1 cellular context compared by ENCODE assay signal in the genomic region with DNA sequence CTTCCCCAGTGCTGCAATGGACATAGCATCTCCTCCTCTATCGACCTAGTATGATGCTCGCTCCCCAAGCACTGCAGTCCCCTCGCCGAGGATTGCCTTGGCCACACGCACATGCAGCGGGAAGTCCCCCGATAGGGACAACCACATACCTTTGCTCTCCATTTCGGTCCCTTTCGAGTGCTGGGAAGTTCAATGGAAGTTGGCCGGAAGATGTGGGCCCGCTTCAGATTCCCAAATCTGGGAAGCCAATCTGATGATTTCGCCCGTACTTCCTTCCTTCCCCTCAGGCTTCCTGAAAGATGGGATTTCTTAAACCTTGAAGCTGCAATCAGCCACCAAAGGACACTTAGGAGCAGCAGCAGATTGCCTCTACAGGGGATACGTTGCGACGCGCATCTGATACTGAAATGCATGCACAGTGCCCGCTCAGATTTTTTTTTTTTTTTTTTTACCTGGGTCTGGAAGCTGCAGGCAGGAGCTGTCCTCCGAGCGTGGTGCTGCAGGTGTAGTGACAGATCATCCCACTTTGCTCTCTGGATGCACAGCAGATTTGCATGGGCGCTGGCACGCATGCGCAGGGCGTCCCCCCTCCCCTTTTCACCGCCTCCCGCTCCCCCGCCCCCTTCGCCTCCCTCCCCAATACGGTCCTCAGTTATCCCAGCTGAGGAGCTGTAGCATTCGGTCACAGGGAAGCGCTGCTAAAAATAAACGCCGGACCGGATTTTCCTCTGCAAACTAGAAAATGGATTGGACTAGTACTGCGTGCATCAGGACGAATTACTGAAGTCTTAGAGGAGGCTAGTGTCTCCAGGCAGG.
TF ChIP-seq lines count a peak whose summit lies in the region.

A gene (minus strand): TSS at position 510 of the 816 bp plus-strand sequence.

TF ChIP-seq in GM12878, 131 proteins besides CTCF, POLR2A, EP300 and RAD21:
- TF ChIP-seq ZNF384 (IDR thresholded peaks at IDR 0.05; ENCODE audit: borderline replicate concordance, low read depth, low read length) = 0 out of 2 replicates have a peak, but pooled peaks have one; percentile 19
- TF ChIP-seq, protein P1, sequence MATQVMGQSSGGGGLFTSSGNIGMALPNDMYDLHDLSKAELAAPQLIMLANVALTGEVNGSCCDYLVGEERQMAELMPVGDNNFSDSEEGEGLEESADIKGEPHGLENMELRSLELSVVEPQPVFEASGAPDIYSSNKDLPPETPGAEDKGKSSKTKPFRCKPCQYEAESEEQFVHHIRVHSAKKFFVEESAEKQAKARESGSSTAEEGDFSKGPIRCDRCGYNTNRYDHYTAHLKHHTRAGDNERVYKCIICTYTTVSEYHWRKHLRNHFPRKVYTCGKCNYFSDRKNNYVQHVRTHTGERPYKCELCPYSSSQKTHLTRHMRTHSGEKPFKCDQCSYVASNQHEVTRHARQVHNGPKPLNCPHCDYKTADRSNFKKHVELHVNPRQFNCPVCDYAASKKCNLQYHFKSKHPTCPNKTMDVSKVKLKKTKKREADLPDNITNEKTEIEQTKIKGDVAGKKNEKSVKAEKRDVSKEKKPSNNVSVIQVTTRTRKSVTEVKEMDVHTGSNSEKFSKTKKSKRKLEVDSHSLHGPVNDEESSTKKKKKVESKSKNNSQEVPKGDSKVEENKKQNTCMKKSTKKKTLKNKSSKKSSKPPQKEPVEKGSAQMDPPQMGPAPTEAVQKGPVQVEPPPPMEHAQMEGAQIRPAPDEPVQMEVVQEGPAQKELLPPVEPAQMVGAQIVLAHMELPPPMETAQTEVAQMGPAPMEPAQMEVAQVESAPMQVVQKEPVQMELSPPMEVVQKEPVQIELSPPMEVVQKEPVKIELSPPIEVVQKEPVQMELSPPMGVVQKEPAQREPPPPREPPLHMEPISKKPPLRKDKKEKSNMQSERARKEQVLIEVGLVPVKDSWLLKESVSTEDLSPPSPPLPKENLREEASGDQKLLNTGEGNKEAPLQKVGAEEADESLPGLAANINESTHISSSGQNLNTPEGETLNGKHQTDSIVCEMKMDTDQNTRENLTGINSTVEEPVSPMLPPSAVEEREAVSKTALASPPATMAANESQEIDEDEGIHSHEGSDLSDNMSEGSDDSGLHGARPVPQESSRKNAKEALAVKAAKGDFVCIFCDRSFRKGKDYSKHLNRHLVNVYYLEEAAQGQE (IDR thresholded peaks at IDR 0.05; ENCODE audit: low read depth, low read length) = peak; percentile 72
- TF ChIP-seq, protein P2, sequence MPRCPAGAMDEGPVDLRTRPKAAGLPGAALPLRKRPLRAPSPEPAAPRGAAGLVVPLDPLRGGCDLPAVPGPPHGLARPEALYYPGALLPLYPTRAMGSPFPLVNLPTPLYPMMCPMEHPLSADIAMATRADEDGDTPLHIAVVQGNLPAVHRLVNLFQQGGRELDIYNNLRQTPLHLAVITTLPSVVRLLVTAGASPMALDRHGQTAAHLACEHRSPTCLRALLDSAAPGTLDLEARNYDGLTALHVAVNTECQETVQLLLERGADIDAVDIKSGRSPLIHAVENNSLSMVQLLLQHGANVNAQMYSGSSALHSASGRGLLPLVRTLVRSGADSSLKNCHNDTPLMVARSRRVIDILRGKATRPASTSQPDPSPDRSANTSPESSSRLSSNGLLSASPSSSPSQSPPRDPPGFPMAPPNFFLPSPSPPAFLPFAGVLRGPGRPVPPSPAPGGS (IDR thresholded peaks at IDR 0.05; ENCODE audit: borderline replicate concordance, insufficient read depth, low read depth, low read length, poor library complexity, severe bottlenecking) = no peak
